ENCODE assay signal across 25 cellular contexts in genomic region chr1:170313306-170313705, GRCh38.
"Had no signal": no experiment of that assay in that cellular context is flagged by ENCODE, and none has a peak within 500 bp of the region (broad histone marks: within the 10 kb centered on the region; RNA-seq: fewer than 3 reads in every experiment).

No MANE protein-coding gene starts in this region.

- H3K9me3 ChIP-seq: gastrocnemius medialis, lower lobe of right lung, mucosa of descending colon, ovary, psoas muscle, sigmoid colon, spleen, testis, tibial artery had no signal

- ATAC-seq: effector memory CD8-positive, alpha-beta T cell; gastrocnemius medialis; left ventricle myocardium superior; lower lobe of right lung; mucosa of descending colon; natural killer cell treated with Interleukin-12 subunit alpha and Interleukin-12 subunit beta and Interleukin-15 and Interleukin-18, amount 100 ng/mL, for 72 hours; psoas muscle; right cardiac atrium; stimulated activated memory B cell treated with anti-CD40 and anti-IgM and Interleukin-4, amounts not matched to agents 10 μg/mL and 1 μg/mL and 100 μg/mL, for 72 hours; stimulated activated naive CD8-positive, alpha-beta T cell treated with anti-CD3 and anti-CD28 coated beads, Interleukin-15, Interleukin-2, amounts not matched to agents 100 U/mL and 50 U/mL, for 24 hours had no signal

- H3K4me3 Mint-ChIP-seq: effector memory CD8-positive, alpha-beta T cell; naive B cell; natural killer cell treated with Interleukin-12 subunit alpha and Interleukin-12 subunit beta and Interleukin-15 and Interleukin-18, amount 100 ng/mL, for 72 hours; stimulated activated memory B cell treated with anti-CD40 and anti-IgM and Interleukin-4, amounts not matched to agents 10 μg/mL and 1 μg/mL and 100 μg/mL, for 72 hours; type B pancreatic cell had no signal

- DNase-seq: cortex of kidney; effector memory CD8-positive, alpha-beta T cell; foreskin fibroblast; gastrocnemius medialis; head of caudate nucleus; left ventricle myocardium superior; lower lobe of right lung; mucosa of descending colon; naive B cell; nucleus accumbens; ovary; posterior cingulate gyrus; psoas muscle; right cardiac atrium; sigmoid colon; spleen; stimulated activated CD4-positive, alpha-beta T cell treated with anti-CD3 and anti-CD28 coated beads, Interleukin-4, amount 100 ng/mL, for 4 hours; stimulated activated naive CD8-positive, alpha-beta T cell treated with anti-CD3 and anti-CD28 coated beads, Interleukin-15, Interleukin-2, amounts not matched to agents 100 U/mL and 50 U/mL, for 24 hours; substantia nigra; testis; tibial artery had no signal

- H3K27me3 Mint-ChIP-seq: stimulated activated memory B cell treated with anti-CD40 and anti-IgM and Interleukin-4, amounts not matched to agents 10 μg/mL and 1 μg/mL and 100 μg/mL, for 72 hours; type B pancreatic cell had no signal

- H3K4me3 ChIP-seq: gastrocnemius medialis, lower lobe of right lung, mucosa of descending colon, ovary, psoas muscle, sigmoid colon, skin epidermis, spleen, testis, tibial artery had no signal

- H3K27ac Mint-ChIP-seq: effector memory CD8-positive, alpha-beta T cell; naive B cell; natural killer cell treated with Interleukin-12 subunit alpha and Interleukin-12 subunit beta and Interleukin-15 and Interleukin-18, amount 100 ng/mL, for 72 hours; stimulated activated memory B cell treated with anti-CD40 and anti-IgM and Interleukin-4, amounts not matched to agents 10 μg/mL and 1 μg/mL and 100 μg/mL, for 72 hours; type B pancreatic cell had no signal

- H3K27ac ChIP-seq: gastrocnemius medialis, lower lobe of right lung, ovary, psoas muscle, sigmoid colon, spleen, testis, tibial artery had no signal

- H3K9me3 Mint-ChIP-seq: effector memory CD8-positive, alpha-beta T cell; stimulated activated memory B cell treated with anti-CD40 and anti-IgM and Interleukin-4, amounts not matched to agents 10 μg/mL and 1 μg/mL and 100 μg/mL, for 72 hours; type B pancreatic cell had no signal

- H3K4me1 ChIP-seq: gastrocnemius medialis, lower lobe of right lung, psoas muscle, sigmoid colon, spleen, testis had no signal

- H3K4me1 Mint-ChIP-seq: naive B cell; stimulated activated memory B cell treated with anti-CD40 and anti-IgM and Interleukin-4, amounts not matched to agents 10 μg/mL and 1 μg/mL and 100 μg/mL, for 72 hours had no signal

- H3K36me3 Mint-ChIP-seq: naive B cell; natural killer cell treated with Interleukin-12 subunit alpha and Interleukin-12 subunit beta and Interleukin-15 and Interleukin-18, amount 100 ng/mL, for 72 hours; stimulated activated memory B cell treated with anti-CD40 and anti-IgM and Interleukin-4, amounts not matched to agents 10 μg/mL and 1 μg/mL and 100 μg/mL, for 72 hours; type B pancreatic cell had no signal

- H3K36me3 ChIP-seq: gastrocnemius medialis, lower lobe of right lung, ovary, sigmoid colon, spleen, tibial artery had no signal

- H3K27me3 ChIP-seq: gastrocnemius medialis, ovary, sigmoid colon, spleen, testis, tibial artery had no signal
